8 cellular contexts compared by ENCODE assay signal in the genomic region with DNA sequence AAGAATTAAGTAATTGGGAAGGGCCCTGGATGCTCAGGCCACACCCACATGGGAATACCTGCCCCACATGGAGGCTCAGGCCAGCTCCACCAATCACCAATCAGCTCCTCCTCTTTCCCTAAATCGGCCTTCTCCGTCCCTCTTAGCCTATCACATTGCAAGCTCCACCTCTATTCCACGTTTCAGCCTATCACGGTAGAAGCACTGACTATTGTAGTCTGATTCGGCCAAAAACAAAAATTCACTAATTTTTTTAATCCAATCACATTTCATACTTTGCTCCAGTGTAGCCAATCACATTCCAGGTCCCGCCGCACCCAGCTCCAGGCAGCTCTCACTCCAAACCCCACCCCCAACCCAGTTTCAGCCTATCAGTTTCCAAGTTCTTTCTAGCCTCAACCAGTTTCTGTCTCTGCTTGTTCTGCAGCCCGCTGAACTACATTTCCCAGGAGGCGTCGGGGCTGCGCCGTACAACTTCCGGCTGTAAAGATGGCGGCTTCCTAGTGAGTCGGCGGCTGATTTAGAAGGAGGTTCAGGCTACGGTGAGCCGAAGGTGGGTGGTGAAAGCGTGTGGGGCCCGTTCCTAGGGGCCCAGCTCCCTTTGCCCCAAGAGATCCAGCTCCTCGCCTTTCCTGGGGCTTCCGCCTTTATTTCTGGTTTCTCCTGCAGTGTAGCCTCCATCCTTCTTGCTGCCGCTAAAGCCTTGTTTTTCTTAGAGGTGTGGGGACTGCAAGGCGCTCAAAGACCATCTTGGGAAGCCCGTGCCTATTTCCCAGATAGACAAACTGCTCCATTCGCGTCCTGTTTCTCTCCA.
DNase-seq lines count a peak whose midpoint lies in the region; ATAC-seq, FAIRE-seq and TF ChIP-seq lines count a peak whose summit lies in the region.

A gene (plus strand): TSS at position 469 of the 814 bp plus-strand sequence. CDS start 1,364 bp downstream, outside the sequence.

- ATAC-seq in GM19035 (IDR thresholded peaks at IDR 0.05; ENCODE audit: unreplicated experiment), result peak; percentile 91
- peak; percentile 88 for ATAC-seq in HG03354 (IDR thresholded peaks at IDR 0.05; ENCODE audit: poor library complexity, severe bottlenecking, unreplicated experiment)
- ATAC-seq in activated CD4-positive, CD25-positive, alpha-beta regulatory T cell treated with anti-CD3 and anti-CD28 coated beads, Interleukin-2, amount 50 U/mL, for 24 hours, result peak; percentile 94 to 95

- DNase-seq in AG09319 (ENCODE audit: extremely low read depth, low read depth) (peak; percentile 98), NCI-H446 treated with DMSO at 0.1 percent for 48 hours (lab: John Stamatoyannopoulos, UW) (peak; percentile 99), cerebellar cortex (ENCODE audit: low spot score) (peak; percentile 100)
- DNase-seq in stimulated activated CD4-positive, alpha-beta T cell treated with anti-CD3 and anti-CD28 coated beads, Interleukin-12 subunit alpha, Interleukin-12 subunit beta, amount 100 ng/mL, for 4 hours, result peak; percentile 85

- FAIRE-seq in islet of Langerhans (lab: Jason Lieb, UNC), result peak; percentile 98

- TF ChIP-seq CTCF in AG09319 (IDR thresholded peaks at IDR 0.05; ENCODE audit: low read depth, low read length), result no peak

Comparison
In these comparisons a context has a peak if more than half of its experiments do, and no peak if none do; other contexts are left out.
1. Peak in every context shown above with its lines: DNase-seq and ATAC-seq.